In the genomic region with DNA sequence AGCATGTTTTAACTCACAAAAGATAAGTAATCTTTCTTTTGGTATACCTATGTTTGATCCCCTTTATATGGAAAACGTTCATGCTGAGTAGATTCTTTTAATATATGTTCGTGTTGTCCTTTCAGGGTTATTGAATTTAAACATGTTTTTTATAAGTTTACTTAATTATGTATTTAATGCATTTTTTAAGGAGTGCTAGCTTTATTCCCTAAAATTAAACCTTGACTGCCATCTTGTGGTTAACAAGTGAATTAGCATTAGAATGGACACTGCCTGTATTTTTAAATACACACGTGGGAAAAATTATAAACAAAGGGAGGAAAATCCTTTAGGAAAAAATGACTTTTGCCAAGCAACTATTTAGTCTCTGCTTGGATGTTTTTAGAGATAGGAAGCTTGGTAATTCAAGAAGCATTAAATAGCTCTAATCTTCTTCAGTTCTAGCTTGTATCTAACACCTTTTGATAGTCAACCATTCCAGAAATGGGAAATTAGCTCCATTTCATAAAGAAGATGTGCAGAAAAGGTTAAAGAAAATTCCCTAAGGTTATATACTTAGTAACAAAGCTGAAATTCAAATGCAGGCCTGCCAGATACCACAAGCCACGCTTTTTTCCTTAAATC, we compare ENCODE assay signal across 9 cellular contexts. TPM values are rescaled to one million over a fixed set of nuclear protein-coding genes. Genes with fewer than 3 reads are reported as not detected.
DNase-seq lines count a peak whose midpoint lies in the region; ATAC-seq, FAIRE-seq and TF ChIP-seq lines count a peak whose summit lies in the region.
"Had no signal": no experiment of that assay in that cellular context is flagged by ENCODE, and none has a peak within 500 bp of the region (broad histone marks: within the 10 kb centered on the region; RNA-seq: fewer than 3 reads in every experiment).

No MANE protein-coding gene starts in this region.

- H3K27ac ChIP-seq in PC-9 (no peak overlapping the region), endothelial cell of umbilical vein (ENCODE audit: insufficient read depth, low read depth, low read length) (no peak overlapping the region), neutrophil (no peak overlapping the region)

- H3K9me2 ChIP-seq in PC-9 (ENCODE audit: insufficient read depth) = no peaks in the 10 kb centered on the region

- H3K36me3 Mint-ChIP-seq in CD14-positive monocyte (no peaks in the 10 kb centered on the region), HFFc6 (ENCODE audit: low read depth) (no peaks in the 10 kb centered on the region)

- POLR2A ChIA-PET in PC-9 (lab: Charles Lee; ENCODE audit: unreplicated experiment) (interaction anchor here (0.5 to 0.7 kb wide), 3 partner anchors 65 to 425 kb away, joined by 3 to 4 read pairs (median 3); no protein-coding TSS in a partner anchor), endothelial cell of umbilical vein (lab: Charles Lee) (no interaction called here)

- no peaks in the 10 kb centered on the region for H3K9me3 Mint-ChIP-seq in CD14-positive monocyte
- H3K9me3 Mint-ChIP-seq in HFFc6 = no peaks in the 10 kb centered on the region

- H3K4me1 ChIP-seq in PC-9 (replicated peaks; ENCODE audit: insufficient read depth) = peaks cover 12% of the 10 kb centered on the region
- H3K4me1 ChIP-seq in endothelial cell of umbilical vein (ENCODE audit: control insufficient read depth, extremely low read depth, insufficient read depth, low read length) = peaks cover 11% of the 10 kb centered on the region
- peaks cover 19 to 23% of the 10 kb centered on the region in 2 experiments for H3K4me1 ChIP-seq in neutrophil (ENCODE audit: control insufficient read depth in 1 of 2, insufficient read depth in 1 of 2, low read depth in 1 of 2, low read length in 1 of 2)

- dilution Hi-C loops in endothelial cell of umbilical vein (cut with MboI; ENCODE audit: extremely low pct_ligation_motif_present, low sequenced_read_pairs) = loop anchor here (25.0 kb wide), 1 partner anchor 584 kb away; no protein-coding TSS in a partner anchor

- H3K4me3 ChIP-seq in PC-9 (no peak overlapping the region), endothelial cell of umbilical vein (replicated peaks in 1 of 3; ENCODE audit: insufficient read depth in 1 of 3, low read depth in 1 of 3, low read length in 3 of 3) (no peak overlapping the region), neutrophil (ENCODE audit: low read depth in 1 of 2, low read length in 1 of 2) (no peak overlapping the region)
- H3K4me3 ChIP-seq: HAP-1 had no signal

- no peaks in the 10 kb centered on the region for H3F3A ChIP-seq in PC-9 (ENCODE audit: insufficient read depth, low read depth)

- H3K4me1 Mint-ChIP-seq in CD14-positive monocyte (peaks cover 14% of the 10 kb centered on the region), HFFc6 (ENCODE audit: low read depth) (peaks cover 20% of the 10 kb centered on the region)

- H3K9me3 ChIP-seq in PC-9 (ENCODE audit: insufficient read depth, low read depth) = no peaks in the 10 kb centered on the region
- H3K9me3 ChIP-seq in endothelial cell of umbilical vein (replicated peaks; ENCODE audit: control insufficient read depth, insufficient read depth, low read length) = no peaks in the 10 kb centered on the region
- no peaks in the 10 kb centered on the region for H3K9me3 ChIP-seq in neutrophil
- H3K9me3 ChIP-seq: HAP-1 had no signal

- H3K27me3 Mint-ChIP-seq in CD14-positive monocyte (ENCODE audit: low read depth in 3 of 3) = peaks cover 0 to 12% (median 7%) of the 10 kb centered on the region in 3 donors
- peaks cover 4% of the 10 kb centered on the region for H3K27me3 Mint-ChIP-seq in HFFc6 (ENCODE audit: insufficient read depth)

- H3K4me3 Mint-ChIP-seq in CD14-positive monocyte (no peak overlapping the region), HFFc6 (no peak overlapping the region)

- no peak overlapping the region for H3K27ac Mint-ChIP-seq in CD14-positive monocyte
- no peak overlapping the region for H3K27ac Mint-ChIP-seq in HFFc6

- H3K79me2 ChIP-seq in PC-9 (ENCODE audit: low read depth) = no peaks in the 10 kb centered on the region
- H3K79me2 ChIP-seq in endothelial cell of umbilical vein (ENCODE audit: control insufficient read depth, insufficient read depth, low read length) = no peaks in the 10 kb centered on the region

- no peak for FAIRE-seq in endothelial cell of umbilical vein (lab: Jason Lieb, UNC)

- TF ChIP-seq POLR2A in endothelial cell of umbilical vein (IDR thresholded peaks at IDR 0.05; ENCODE audit: low read depth, low read length) = no peak

- no peak overlapping the region for H3K9ac ChIP-seq in endothelial cell of umbilical vein (replicated peaks; ENCODE audit: extremely low read depth, insufficient read depth, low read length)

- H3K27me3 ChIP-seq in PC-9 (ENCODE audit: insufficient read depth, low read depth) = no peaks in the 10 kb centered on the region
- H3K27me3 ChIP-seq in endothelial cell of umbilical vein (ENCODE audit: control insufficient read depth in 2 of 2, insufficient read depth in 2 of 2, low read length in 2 of 2) = peaks cover 5 to 15% of the 10 kb centered on the region in 2 experiments
- H3K27me3 ChIP-seq in neutrophil = peaks cover 19% of the 10 kb centered on the region

- intact Hi-C loops in CD14-positive monocyte (cut with micrococcal nuclease) (loop anchor here in 1 of 2 donors (5.0 kb wide), 1 partner anchor 629 kb away; no protein-coding TSS in a partner anchor), PC-9 (cut with micrococcal nuclease; ENCODE audit: unreplicated experiment) (loop anchor here (1.0 kb wide), 1 partner anchor 689 kb away; no protein-coding TSS in a partner anchor), endothelial cell of umbilical vein (cut with micrococcal nuclease) (loop anchor here (1.0 to 5.0 kb wide), 4 partner anchors 109 to 924 kb away; partner anchors contain the start of gene FOXD3)

- CTCF ChIA-PET in PC-9 (lab: Charles Lee) = interaction anchor here (0.6 to 1.3 kb wide), 5 partner anchors 8 to 1364 kb away, joined by 3 to 4 read pairs (median 3); no protein-coding TSS in a partner anchor
- CTCF ChIA-PET in endothelial cell of umbilical vein (lab: Charles Lee) = interaction anchor here (0.6 to 8.0 kb wide), 55 partner anchors 9 to 1405 kb away, joined by 3 to 224 read pairs (median 4); partner anchors contain the start of genes PGM1 and ROR1

- BruUV-seq in PC-9 (replicated peaks; lab: Mats Ljungman, UMichigan) = no TSS peak
- no TSS peak for BruUV-seq in endothelial cell of umbilical vein (replicated peaks; lab: Mats Ljungman, UMichigan)

- H3K4me2 ChIP-seq in PC-9 (no peak overlapping the region), endothelial cell of umbilical vein (ENCODE audit: insufficient read depth, low read length) (no peak overlapping the region)

- DNase-seq in CD14-positive monocyte (ENCODE audit: low spot score) (no peak), HFFc6 (peak; percentile 63), PC-9 (no peak), endothelial cell of umbilical vein (ENCODE audit: low read depth, low spot score) (peak; percentile 69)

- H3K9me1 ChIP-seq in endothelial cell of umbilical vein (replicated peaks; ENCODE audit: control insufficient read depth, extremely low read depth, insufficient read depth, low read length) = no peaks in the 10 kb centered on the region

- TF ChIP-seq CTCF in CD14-positive monocyte (IDR thresholded peaks at IDR 0.05) (peak; percentile 85), HFFc6 (IDR thresholded peaks at IDR 0.05) (peak; percentile 93), PC-9 (conservative IDR thresholded peaks at IDR 0.05) (peak; percentile 89), endothelial cell of umbilical vein (IDR thresholded peaks at IDR 0.05; ENCODE audit: extremely low read depth in 1 of 2, insufficient read depth in 1 of 2, low read depth in 1 of 2, low read length in 2 of 2) (peak; percentile 34 to 47), neutrophil (IDR thresholded peaks at IDR 0.05) (peak; percentile 80)

- no peak for ATAC-seq in HG02623 (IDR thresholded peaks at IDR 0.05; ENCODE audit: unreplicated experiment)
- no peak for ATAC-seq in esophagus mucosa
- ATAC-seq in GM18858 (IDR thresholded peaks at IDR 0.05; ENCODE audit: unreplicated experiment) = no peak

- no peaks in the 10 kb centered on the region for H4K20me1 ChIP-seq in PC-9 (ENCODE audit: insufficient read depth)
- no peaks in the 10 kb centered on the region for H4K20me1 ChIP-seq in endothelial cell of umbilical vein (replicated peaks; ENCODE audit: control insufficient read depth, extremely low read depth, insufficient read depth, low read length)

- H3K36me3 ChIP-seq in PC-9 (ENCODE audit: low read depth) = no peaks in the 10 kb centered on the region
- no peaks in the 10 kb centered on the region for H3K36me3 ChIP-seq in endothelial cell of umbilical vein (ENCODE audit: control insufficient read depth in 2 of 2, extremely low read depth in 1 of 2, insufficient read depth in 2 of 2, low read length in 2 of 2)
- no peaks in the 10 kb centered on the region for H3K36me3 ChIP-seq in neutrophil
- H3K36me3 ChIP-seq: HAP-1 had no signal

- H2AFZ ChIP-seq in PC-9 (0 out of 2 replicates have a peak overlapping the region, but pooled peaks have one; percentile 66), endothelial cell of umbilical vein (ENCODE audit: low read depth, low read length) (peak overlapping the region; percentile 54)

TF ChIP-seq in endothelial cell of umbilical vein, 7 proteins besides CTCF, POLR2A, EP300 and RAD21:
- TF ChIP-seq EZH2 (IDR thresholded peaks at IDR 0.05; ENCODE audit: borderline replicate concordance, low read depth, low read length, severe bottlenecking) (no peak), JUN (IDR thresholded peaks at IDR 0.05; ENCODE audit: borderline replicate concordance, insufficient read depth, insufficient read length, low read depth) (no peak), POLR2AphosphoS5 (IDR thresholded peaks at IDR 0.05; ENCODE audit: insufficient read depth, low read depth, low read length) (no peak)
- TF ChIP-seq, protein P1, sequence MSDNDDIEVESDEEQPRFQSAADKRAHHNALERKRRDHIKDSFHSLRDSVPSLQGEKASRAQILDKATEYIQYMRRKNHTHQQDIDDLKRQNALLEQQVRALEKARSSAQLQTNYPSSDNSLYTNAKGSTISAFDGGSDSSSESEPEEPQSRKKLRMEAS (IDR thresholded peaks at IDR 0.05; ENCODE audit: insufficient read depth, insufficient read length) = no peak

RNA-seq across cellular contexts. Expression of gene UBE2U, which starts 43.0 kb away (rescaled TPM):
- not detected for polyA plus RNA-seq in CD14-positive monocyte
- total RNA-seq in HFFc6 (2021; fragmentation: NEBNext Ultra II Directional; extraction: Animal tissue kit (Norgen Biotek cat#: 25700)) = not detected
- not detected in 2 replicates for total RNA-seq in PC-9 (2021)
- not detected in 2 replicates for total RNA-seq in endothelial cell of umbilical vein
- polyA plus RNA-seq in endothelial cell of umbilical vein = not detected in 2 replicates
- polyA plus RNA-seq in endothelial cell of umbilical vein (2011; cell fraction: cytosol; rRNA removed) = not detected in 2 replicates
- not detected in 2 replicates for polyA plus RNA-seq in endothelial cell of umbilical vein (2011; cell fraction: nucleus; rRNA removed)
- polyA plus RNA-seq in endothelial cell of umbilical vein (2012) = not detected in 2 replicates
- polyA minus RNA-seq in endothelial cell of umbilical vein = not detected in 2 replicates
- polyA minus RNA-seq in endothelial cell of umbilical vein (2011; cell fraction: cytosol; rRNA and poly(A)+ RNA removed) = not detected
- not detected in 2 replicates for polyA minus RNA-seq in endothelial cell of umbilical vein (2011; cell fraction: nucleus; rRNA and poly(A)+ RNA removed)
- not detected for total RNA-seq in esophagus mucosa

Comparison
In these comparisons a context has a peak if more than half of its experiments do, and no peak if none do; other contexts are left out.
1. DNase-seq: peak in HFFc6 (single experiment) and endothelial cell of umbilical vein (single experiment); none in CD14-positive monocyte (single experiment) and PC-9 (0 of 2).
2. CTCF ChIP-seq: peak in every context shown above with its lines; median percentile 93 in HFFc6; 89 in PC-9; 85 in CD14-positive monocyte; 80 in neutrophil; 40 in endothelial cell of umbilical vein.